10 cellular contexts compared by ENCODE assay signal in genomic region chr2:11697103-11697871, GRCh38. TPM values are rescaled to one million over a fixed set of nuclear protein-coding genes. Genes with fewer than 3 reads are reported as not detected.
DNase-seq lines count a peak whose midpoint lies in the region; ATAC-seq and TF ChIP-seq lines count a peak whose summit lies in the region.
"Had no signal": no experiment of that assay in that cellular context is flagged by ENCODE, and none has a peak within 500 bp of the region (broad histone marks: within the 10 kb centered on the region; RNA-seq: fewer than 3 reads in every experiment).

No MANE protein-coding gene starts in this region.

- H3K36me3 ChIP-seq in thoracic aorta: no peaks in the 10 kb centered on the region
- no peaks in the 10 kb centered on the region for H3K36me3 ChIP-seq in CD8-positive, alpha-beta T cell (ENCODE audit: insufficient read depth, low read length)

- peaks cover 2% of the 10 kb centered on the region for H3K4me1 Mint-ChIP-seq in CD8-positive, alpha-beta T cell (ENCODE audit: low read depth)

- POLR2A ChIA-PET in CD8-positive, alpha-beta T cell (lab: Charles Lee): no interaction called here

- ATAC-seq in thoracic aorta (ENCODE audit: insufficient number of reproducible peaks, low FRiP score, low read depth): peak; percentile 70
- ATAC-seq in HG02678 (IDR thresholded peaks at IDR 0.05; ENCODE audit: unreplicated experiment): no peak
- ATAC-seq in CD8-positive, alpha-beta T cell: no peak
- no peak for ATAC-seq in HG03135 (IDR thresholded peaks at IDR 0.05; ENCODE audit: unreplicated experiment)

- DNase-seq in HT1080 (ENCODE audit: low read depth): peak; percentile 94
- DNase-seq in astrocyte of the hippocampus (ENCODE audit: low read depth, low spot score): peak; percentile 78
- DNase-seq in kidney tubule cell (ENCODE audit: low spot score): peak; percentile 100
- peak; percentile 71 for DNase-seq in thoracic aorta (ENCODE audit: low spot score)
- DNase-seq in CD8-positive, alpha-beta T cell: no peak
- no peak for DNase-seq in NCI-H146 treated with DMSO at 0.1 percent for 48 hours (lab: John Stamatoyannopoulos, UW; ENCODE audit: unreplicated experiment)

- no peaks in the 10 kb centered on the region for H3K9me3 ChIP-seq in thoracic aorta
- H3K9me3 ChIP-seq in CD8-positive, alpha-beta T cell (ENCODE audit: low read length): no peaks in the 10 kb centered on the region

- no peaks in the 10 kb centered on the region for H3K36me3 Mint-ChIP-seq in CD8-positive, alpha-beta T cell

- intact Hi-C loops in CD8-positive, alpha-beta T cell (cut with DNase I, micrococcal nuclease): no loop called here

- H3K4me3 Mint-ChIP-seq in CD8-positive, alpha-beta T cell: no peak overlapping the region

- H3K4me3 ChIP-seq in thoracic aorta: no peak overlapping the region
- H3K4me3 ChIP-seq in CD8-positive, alpha-beta T cell (ENCODE audit: low read depth, low read length): no peak overlapping the region

- TF ChIP-seq CTCF in thoracic aorta (IDR thresholded peaks at IDR 0.05): no peak
- TF ChIP-seq CTCF in CD8-positive, alpha-beta T cell (IDR thresholded peaks at IDR 0.05): no peak

- CTCF ChIA-PET in CD8-positive, alpha-beta T cell (lab: Charles Lee): interaction anchor here (0.9 to 23.7 kb wide), 2 partner anchors 85 to 564 kb away, joined by 3 to 438 read pairs; a partner anchor contains a TSS

- peak overlapping the region; percentile 82 to 86 for H3K27ac ChIP-seq in thoracic aorta
- H3K27ac ChIP-seq in CD8-positive, alpha-beta T cell (ENCODE audit: low read depth, low read length): no peak overlapping the region
- H3K27ac ChIP-seq: epithelial cell of prostate had no signal

- H3K27ac Mint-ChIP-seq in CD8-positive, alpha-beta T cell: no peak overlapping the region

- no peaks in the 10 kb centered on the region for H3K27me3 Mint-ChIP-seq in CD8-positive, alpha-beta T cell (ENCODE audit: low read depth)

- no peaks in the 10 kb centered on the region for H3K9me3 Mint-ChIP-seq in CD8-positive, alpha-beta T cell

- H3K4me1 ChIP-seq in thoracic aorta (ENCODE audit: control insufficient read depth in 1 of 2, low read depth in 2 of 2): peaks cover 24 to 40% of the 10 kb centered on the region in 2 donors
- H3K4me1 ChIP-seq in CD8-positive, alpha-beta T cell (ENCODE audit: insufficient read depth, low read length): no peaks in the 10 kb centered on the region

- H3K27me3 ChIP-seq in thoracic aorta (replicated peaks; ENCODE audit: insufficient read depth): no peaks in the 10 kb centered on the region
- H3K27me3 ChIP-seq in CD8-positive, alpha-beta T cell (ENCODE audit: insufficient read depth, low read length): no peaks in the 10 kb centered on the region

RNA-seq across cellular contexts. Expression of gene NTSR2, which starts 27.3 kb away (rescaled TPM):
- total RNA-seq in HT1080 (2014; rRNA removed; shearing (Covaris generic)): not detected in 2 replicates
- polyA plus RNA-seq in HT1080 (2015; cell fraction: cytosol; rRNA removed): not detected in 2 replicates
- polyA plus RNA-seq in HT1080 (2015; cell fraction: nucleus; rRNA removed): not detected in 2 replicates
- total RNA-seq in thoracic aorta: not detected
- total RNA-seq in CD8-positive, alpha-beta T cell: not detected
- total RNA-seq: T-helper 1 cell treated with Interleukin-12 subunit alpha and Interleukin-12 subunit beta and Interleukin-4 antibody, amounts not matched to agents 30 ng/mL and 1 ng/mL, for 36 hours had no signal

RNA-seq across cellular contexts. Expression of gene LPIN1, which starts 49.1 kb away (rescaled TPM):
- total RNA-seq in HT1080 (2014; rRNA removed; shearing (Covaris generic)): 38.3 and 38.5 TPM in 2 replicates
- polyA plus RNA-seq in HT1080 (2015; cell fraction: cytosol; rRNA removed): 23.8 and 27.4 TPM in 2 replicates
- polyA plus RNA-seq in HT1080 (2015; cell fraction: nucleus; rRNA removed): 63.2 and 72.4 TPM in 2 replicates
- total RNA-seq in thoracic aorta: 10 to 100 TPM; 24.5 to 55.8 TPM
- 100 to 1,000 TPM; 125 to 126 TPM for total RNA-seq in CD8-positive, alpha-beta T cell

Comparison
In these comparisons a context has a peak if more than half of its experiments do, and no peak if none do; other contexts are left out.
1. DNase-seq: peak in HT1080 (single experiment), astrocyte of the hippocampus (single experiment), kidney tubule cell (single experiment) and thoracic aorta (single experiment); none in CD8-positive, alpha-beta T cell (0 of 7) and NCI-H146 treated with DMSO at 0.1 percent for 48 hours (single experiment).